In genomic region chr4:40831462-40831861, GRCh38 we compare ENCODE assay signal across 15 cellular contexts.
"Had no signal": no experiment of that assay in that cellular context is flagged by ENCODE, and none has a peak within 500 bp of the region (broad histone marks: within the 10 kb centered on the region; RNA-seq: fewer than 3 reads in every experiment).

No MANE protein-coding gene starts in this region.

- DNase-seq: activated CD4-positive, alpha-beta T cell treated with anti-CD3 and anti-CD28 coated beads, Interleukin-2, amount 10 ng/mL, durations not matched to agents 24 days and 14 days; activated CD4-positive, CD25-positive, alpha-beta regulatory T cell; activated CD8-positive, alpha-beta memory T cell treated with anti-CD3 and anti-CD28 coated beads, Interleukin-2, amount 50 U/mL, for 4 hours; activated CD8-positive, alpha-beta T cell treated with anti-CD3 and anti-CD28 coated beads, Interleukin-2, amount 10 ng/mL, durations not matched to agents 7 days and 5 days; activated gamma-delta T cell; activated T-cell treated with anti-CD3 and anti-CD28 coated beads, Interleukin-2, amount 50 U/mL, for 72 hours; amniotic stem cell; effector memory CD8-positive, alpha-beta T cell; kidney glomerular epithelial cell; ovary; stimulated activated CD4-positive, alpha-beta T cell treated with anti-CD3 and anti-CD28 coated beads, Interleukin-2, amount 100 ng/mL, for 48 hours; stimulated activated naive B cell treated with anti-CD40 and anti-IgM and Interleukin-4, amounts not matched to agents 10 μg/mL and 1 μg/mL and 100 μg/mL, for 72 hours; trophoblast cell had no signal

- ATAC-seq: activated CD8-positive, alpha-beta T cell treated with anti-CD3 and anti-CD28 coated beads, Interleukin-2, amount 10 ng/mL, durations not matched to agents 7 days and 5 days; activated naive CD4-positive, alpha-beta T cell treated with anti-CD3 and anti-CD28 coated beads, Interleukin-2, amount 50 U/mL, for 72 hours; activated T-cell treated with anti-CD3 and anti-CD28 coated beads, Interleukin-2, amount 50 U/mL, for 72 hours; effector memory CD8-positive, alpha-beta T cell; gastroesophageal sphincter; stimulated activated naive B cell treated with anti-CD40 and anti-IgM and Interleukin-4, amounts not matched to agents 10 μg/mL and 1 μg/mL and 100 μg/mL, for 72 hours had no signal
